In the genomic region with DNA sequence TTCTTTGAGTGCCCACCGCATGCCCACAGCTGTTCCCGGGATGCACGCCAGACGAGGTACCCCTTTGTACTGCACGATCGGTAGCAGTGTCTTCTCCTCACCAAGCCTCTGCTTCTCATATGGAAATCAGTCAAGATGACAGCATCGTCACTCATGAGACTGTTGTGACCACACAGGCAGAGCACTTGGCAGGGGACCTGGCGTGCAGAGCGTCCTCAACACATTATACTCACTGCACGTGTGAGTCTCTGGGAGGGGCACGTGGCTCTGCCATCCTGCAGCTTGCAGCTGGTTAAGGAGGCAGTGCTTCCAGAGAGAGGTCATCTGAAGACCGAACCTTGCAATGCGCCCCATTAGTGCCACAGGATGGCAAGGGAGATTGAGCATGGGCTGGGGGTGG, we compare ENCODE assay signal across 20 cellular contexts.
"Had no signal": no experiment of that assay in that cellular context is flagged by ENCODE, and none has a peak within 500 bp of the region (broad histone marks: within the 10 kb centered on the region; RNA-seq: fewer than 3 reads in every experiment).

No MANE protein-coding gene starts in this region.

- H3K4me3 ChIP-seq: mucosa of descending colon had no signal

- H3K4me3 Mint-ChIP-seq: activated T-cell treated with anti-CD3 and anti-CD28 coated beads, Interleukin-2, amount 50 U/mL, for 72 hours; naive B cell; stimulated activated naive CD8-positive, alpha-beta T cell treated with anti-CD3 and anti-CD28 coated beads, Interleukin-15, amount 100 ng/mL, for 72 hours; T-helper 1 cell treated with Interleukin-12 subunit alpha and Interleukin-12 subunit beta and Interleukin-4 antibody, amounts not matched to agents 30 μg/mL and 1 μg/mL, for 36 hours had no signal

- H3K9me3 Mint-ChIP-seq: activated T-cell treated with anti-CD3 and anti-CD28 coated beads, Interleukin-2, amount 50 U/mL, for 72 hours; T-helper 1 cell treated with Interleukin-12 subunit alpha and Interleukin-12 subunit beta and Interleukin-4 antibody, amounts not matched to agents 30 μg/mL and 1 μg/mL, for 36 hours had no signal

- H3K27ac Mint-ChIP-seq: activated T-cell treated with anti-CD3 and anti-CD28 coated beads, Interleukin-2, amount 50 U/mL, for 72 hours; stimulated activated naive CD8-positive, alpha-beta T cell treated with anti-CD3 and anti-CD28 coated beads, Interleukin-15, amount 100 ng/mL, for 72 hours; T-helper 1 cell treated with Interleukin-12 subunit alpha and Interleukin-12 subunit beta and Interleukin-4 antibody, amounts not matched to agents 30 μg/mL and 1 μg/mL, for 36 hours had no signal

- FAIRE-seq: endometrium, frontal cortex, keratinocyte had no signal

- H3K9me3 ChIP-seq: mucosa of descending colon had no signal

- H3K36me3 Mint-ChIP-seq: naive B cell had no signal

- DNase-seq: activated CD4-positive, alpha-beta T cell treated with anti-CD3 and anti-CD28 coated beads, Interleukin-2, amount 50 U/mL, for 1 hour; activated effector memory CD4-positive, alpha-beta T cell treated with anti-CD3 and anti-CD28 coated beads, Interleukin-2, amount 50 U/mL, for 16 hours; activated naive CD4-positive, alpha-beta T cell treated with anti-CD3 and anti-CD28 coated beads, Interleukin-2, amount 50 U/mL, for 16 hours; activated T-cell treated with anti-CD3 and anti-CD28 coated beads, Interleukin-2, amount 50 U/mL, for 72 hours; cerebellar nuclear complex; cortex of kidney; erythroblast; hypothalamus; mucosa of descending colon; naive B cell; retina; stimulated activated CD4-positive, alpha-beta T cell treated with anti-CD3 and anti-CD28 coated beads, Interleukin-2, amount 100 ng/mL, for 48 hours; stimulated activated naive CD8-positive, alpha-beta T cell treated with anti-CD3 and anti-CD28 coated beads, Interleukin-15, amount 100 ng/mL, for 72 hours; trophoblast cell had no signal

- H3K4me1 Mint-ChIP-seq: stimulated activated naive CD8-positive, alpha-beta T cell treated with anti-CD3 and anti-CD28 coated beads, Interleukin-15, amount 100 ng/mL, for 72 hours had no signal

- ATAC-seq: activated CD4-positive, CD25-positive, alpha-beta regulatory T cell treated with anti-CD3 and anti-CD28 coated beads, Interleukin-2, amount 50 U/mL, for 24 hours; activated T-cell treated with anti-CD3 and anti-CD28 coated beads, Interleukin-2, amount 50 U/mL, for 72 hours; left lobe of liver; mucosa of descending colon; stimulated activated naive CD8-positive, alpha-beta T cell treated with anti-CD3 and anti-CD28 coated beads, Interleukin-15, amount 100 ng/mL, for 72 hours had no signal
